ENCODE assay signal across 12 cellular contexts in the genomic region with DNA sequence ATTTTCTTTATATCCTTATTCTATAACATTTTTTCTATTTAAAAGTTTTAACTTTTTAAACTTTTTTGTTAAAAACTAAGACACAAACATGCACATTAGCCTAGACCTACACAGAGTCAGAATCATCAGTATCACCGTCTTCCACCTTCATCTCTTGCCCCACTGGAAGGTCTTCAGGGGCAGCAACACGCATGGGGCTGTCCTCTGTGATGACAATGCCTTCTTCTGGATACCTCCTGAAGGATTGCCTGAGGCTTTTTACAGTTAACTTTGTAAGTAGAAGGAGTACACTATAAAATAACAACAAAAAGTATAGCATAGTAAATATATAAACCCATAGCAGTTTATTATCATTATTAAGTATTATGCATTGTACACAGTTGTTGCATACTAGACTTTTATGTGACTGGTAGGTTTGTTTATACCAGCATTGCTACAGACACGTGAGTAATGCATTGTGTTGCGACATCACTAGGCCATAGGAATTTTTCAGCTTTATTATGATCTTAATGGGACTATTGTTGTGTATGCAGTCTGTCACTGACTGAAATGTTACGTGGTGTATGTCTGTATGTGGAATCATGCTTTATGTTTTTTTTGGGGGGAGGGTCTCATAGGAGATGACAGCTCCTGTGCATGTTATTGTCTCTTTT. TPM values are rescaled to one million over a fixed set of nuclear protein-coding genes. Genes with fewer than 3 reads are reported as not detected.
DNase-seq lines count a peak whose midpoint lies in the region; ATAC-seq, FAIRE-seq and TF ChIP-seq lines count a peak whose summit lies in the region.
"Had no signal": no experiment of that assay in that cellular context is flagged by ENCODE, and none has a peak within 500 bp of the region (broad histone marks: within the 10 kb centered on the region; RNA-seq: fewer than 3 reads in every experiment).

No MANE protein-coding gene starts in this region.

- CTCF ChIA-PET in A549 (lab: Yijun Ruan, JAX): interaction anchor here (0.9 to 1.2 kb wide), 2 partner anchors 9 to 19 kb away, joined by 3 read pairs; no protein-coding TSS in a partner anchor

- H3K27me3 Mint-ChIP-seq in HFFc6 (ENCODE audit: insufficient read depth): no peaks in the 10 kb centered on the region

- POLR2A ChIA-PET in A549 (lab: Yijun Ruan, JAX): interaction anchor here (0.7 to 1.4 kb wide), 2 partner anchors 18 to 19 kb away, joined by 4 read pairs; partner anchors contain the start of gene ATP1B3

- H3K36me3 Mint-ChIP-seq in HFFc6 (ENCODE audit: low read depth): peaks cover 25% of the 10 kb centered on the region

- no peak overlapping the region for H3K27ac ChIP-seq in A549
- H3K27ac ChIP-seq: skin epidermis had no signal

- H3K9me3 ChIP-seq in A549: no peaks in the 10 kb centered on the region
- H3K9me3 ChIP-seq: BE2C had no signal

- H3K4me1 Mint-ChIP-seq in HFFc6 (ENCODE audit: low read depth): peaks cover 54% of the 10 kb centered on the region

- H3K27ac Mint-ChIP-seq in HFFc6: peak overlapping the region; percentile 61

- H3K4me2 ChIP-seq in A549: 0 out of 3 replicates have a peak overlapping the region, but pooled peaks have one; percentile 2

- no peak for TF ChIP-seq EP300 in A549 (IDR thresholded peaks at IDR 0.05)

- WGBS in A549 (ENCODE audit: missing lambda C conversion rate): 63% methylated on average over 5 of the region's 5 CpGs

- H3K4me1 ChIP-seq in A549: peaks cover 12% of the 10 kb centered on the region
- H3K4me1 ChIP-seq: BE2C had no signal

- TF ChIP-seq CTCF in A549 (IDR thresholded peaks at IDR 0.05) (no peak), HFFc6 (IDR thresholded peaks at IDR 0.05) (no peak), foreskin fibroblast (IDR thresholded peaks at IDR 0.05; ENCODE audit: low read depth, low read length) (no peak)

- ATAC-seq in A549 (peak; percentile 74 to 83; a peak in 5 of 6 replicates), GM19397 (IDR thresholded peaks at IDR 0.05; ENCODE audit: unreplicated experiment) (no peak), GM18520 (IDR thresholded peaks at IDR 0.05; ENCODE audit: unreplicated experiment) (no peak)

- TF ChIP-seq RAD21 in A549 (conservative IDR thresholded peaks at IDR 0.05 in 1 of 2, IDR thresholded peaks at IDR 0.05 in 1 of 2): no peak

- TF ChIP-seq POLR2A in A549 (IDR thresholded peaks at IDR 0.05; ENCODE audit: low read length): no peak

- H3K4me3 ChIP-seq in A549 (no peak overlapping the region), foreskin fibroblast (ENCODE audit: low read depth in 1 of 2, low read length in 2 of 2) (no peak overlapping the region)
- H3K4me3 ChIP-seq: skin epidermis had no signal

- H3K9me3 Mint-ChIP-seq in HFFc6: peaks cover 5% of the 10 kb centered on the region; the same call in 1 of the 2 replicates

- peak overlapping the region; percentile 7; the same call in 1 of the 2 replicates for H3K4me3 Mint-ChIP-seq in HFFc6

- DNase-seq in A549 (ENCODE audit: low read depth in 1 of 2, low spot score in 1 of 2): peak in 1 of 2 experiments; percentile 56
- DNase-seq in HFFc6: peak; percentile 82
- peak; percentile 59 for DNase-seq in SW480 (ENCODE audit: low spot score)
- DNase-seq in foreskin fibroblast: peak; percentile 82 to 91
- DNase-seq in T-helper 1 cell: no peak
- DNase-seq in DMS153 treated with DMSO at 0.1 percent for 48 hours (lab: John Stamatoyannopoulos, UW; ENCODE audit: unreplicated experiment): no peak
- DNase-seq: anterior cingulate cortex, BE2C, midbrain had no signal

- no peak for FAIRE-seq in A549 (lab: Jason Lieb, UNC)

TF ChIP-seq in A549, 52 proteins besides CTCF, POLR2A, EP300 and RAD21:
- TF ChIP-seq NPAS2 (CRISPR knock-in tag; IDR thresholded peaks at IDR 0.05; ENCODE audit: borderline replicate concordance): no peak
- TF ChIP-seq CBX8 (IDR thresholded peaks at IDR 0.05): no peak
- TF ChIP-seq NR3C1 (IDR thresholded peaks at IDR 0.05): no peak
- TF ChIP-seq, protein P1, sequence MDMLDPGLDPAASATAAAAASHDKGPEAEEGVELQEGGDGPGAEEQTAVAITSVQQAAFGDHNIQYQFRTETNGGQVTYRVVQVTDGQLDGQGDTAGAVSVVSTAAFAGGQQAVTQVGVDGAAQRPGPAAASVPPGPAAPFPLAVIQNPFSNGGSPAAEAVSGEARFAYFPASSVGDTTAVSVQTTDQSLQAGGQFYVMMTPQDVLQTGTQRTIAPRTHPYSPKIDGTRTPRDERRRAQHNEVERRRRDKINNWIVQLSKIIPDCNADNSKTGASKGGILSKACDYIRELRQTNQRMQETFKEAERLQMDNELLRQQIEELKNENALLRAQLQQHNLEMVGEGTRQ (IDR thresholded peaks at IDR 0.05): peak; percentile 28; the same call in 1 of the 2 replicates
- TF ChIP-seq FOSL2 (IDR thresholded peaks at IDR 0.05): no peak
- peak; percentile 56 for TF ChIP-seq FOSL2 (CRISPR knock-in tag; IDR thresholded peaks at IDR 0.05)
- peak; percentile 84 for TF ChIP-seq BHLHE40 (IDR thresholded peaks at IDR 0.05; ENCODE audit: low read depth, low read length)
- peak; percentile 96 to 98 for TF ChIP-seq CEBPB (IDR thresholded peaks at IDR 0.05)
- no peak for TF ChIP-seq NFE2L2 (conservative IDR thresholded peaks at IDR 0.05; ENCODE audit: low read length)
- 0 out of 2 replicates have a peak, but pooled peaks have one; percentile 43 for TF ChIP-seq HES2 (IDR thresholded peaks at IDR 0.05)
TF ChIP-seq in A549: peak in this region for 5.

RNA-seq across cellular contexts. Expression of gene ATP1B3, which starts 18.2 kb away (rescaled TPM):
- polyA plus RNA-seq in A549 (2011; rRNA removed) (292 and 306 TPM in 2 replicates), A549 (2017; fragmentation: RNase III; extraction: RNeasy Plus Mini Kit Qiagen cat#74134 plus additional on column Dnase treatment) (207 to 230 TPM (median 226 TPM) in 3 replicates)
- 80.0 and 109 TPM in 2 replicates for polyA plus RNA-seq in A549 (2012; cell fraction: cytosol; rRNA removed)
- polyA plus RNA-seq in A549 (2012; cell fraction: nucleus; rRNA removed): 45.8 and 79.9 TPM in 2 replicates
- polyA minus RNA-seq in A549 (2011; rRNA and poly(A)+ RNA removed): 93.5 and 111 TPM in 2 replicates
- 100 to 1,000 TPM; 219 to 273 (median 247) TPM for total RNA-seq in HFFc6 (2021; fragmentation: NEBNext Ultra II Directional; extraction: Animal tissue kit (Norgen Biotek cat#: 25700))

Comparison
In these comparisons a context has a peak if more than half of its experiments do, and no peak if none do; other contexts are left out.
1. ATAC-seq: peak in A549 (2 of 2); none in GM19397 (single experiment) and GM18520 (single experiment).
2. DNase-seq: peak in HFFc6 (single experiment), SW480 (single experiment) and foreskin fibroblast (2 of 2); none in T-helper 1 cell (0 of 5) and DMS153 treated with DMSO at 0.1 percent for 48 hours (single experiment).